In the genomic region with DNA sequence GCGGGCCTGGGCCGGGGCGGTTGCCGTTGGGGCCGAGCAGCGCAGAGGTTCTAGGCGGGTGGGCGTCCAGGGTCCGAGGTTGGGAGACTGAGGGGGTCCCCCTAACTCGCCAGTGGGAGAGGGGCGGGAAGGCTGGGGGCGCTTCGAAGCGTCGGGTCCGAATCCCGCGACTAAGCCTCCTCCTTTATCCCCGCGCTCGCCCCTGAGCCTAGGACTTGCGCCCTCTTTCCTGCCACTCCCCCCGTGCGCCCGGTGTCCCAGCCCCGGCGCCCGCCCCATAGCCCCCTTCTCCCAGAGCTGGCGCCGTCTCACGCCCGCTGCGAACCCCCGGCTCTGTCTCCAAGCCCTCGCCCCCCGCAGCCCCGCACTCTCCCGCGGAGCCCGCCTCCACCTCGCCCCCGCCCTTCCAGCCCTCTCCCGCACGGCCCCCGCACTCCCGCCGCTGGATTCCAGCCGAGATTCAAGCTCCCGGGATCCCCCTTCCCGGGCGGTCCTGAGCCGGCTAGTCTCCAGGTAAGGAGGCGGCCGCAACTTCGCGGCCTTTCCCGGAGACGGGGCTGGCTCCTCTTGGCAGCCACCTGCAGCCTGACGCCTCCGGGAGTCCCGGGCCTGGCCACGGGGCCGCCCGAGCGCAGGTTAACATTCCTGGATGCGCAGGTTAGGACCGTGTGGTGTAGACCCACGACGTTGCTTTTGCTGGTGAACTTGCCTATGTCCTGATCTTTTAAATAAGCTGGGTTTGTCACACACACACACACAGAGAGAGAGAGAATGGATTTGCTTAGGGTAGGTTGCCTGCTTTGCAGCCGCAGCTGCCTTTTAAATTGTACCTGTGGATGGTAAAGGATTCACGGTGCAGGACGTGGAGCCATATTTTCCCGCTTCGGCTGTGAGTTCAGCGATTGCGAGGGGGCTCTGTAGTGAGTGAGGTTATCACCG, we compare ENCODE assay signal across 8 cellular contexts. TPM values are rescaled to one million over a fixed set of nuclear protein-coding genes. Genes with fewer than 3 reads are reported as not detected.
DNase-seq lines count a peak whose midpoint lies in the region; ATAC-seq, FAIRE-seq and TF ChIP-seq lines count a peak whose summit lies in the region.

No MANE protein-coding gene starts in this region.

- no peaks in the 10 kb centered on the region for H3K36me3 Mint-ChIP-seq in activated T-cell treated with anti-CD3 and anti-CD28 coated beads, Interleukin-2, amount 50 U/mL, for 72 hours (ENCODE audit: insufficient read depth in 2 of 2)

- H3K27ac Mint-ChIP-seq in activated T-cell treated with anti-CD3 and anti-CD28 coated beads, Interleukin-2, amount 50 U/mL, for 72 hours: no peak overlapping the region

- FAIRE-seq in A549 (lab: Jason Lieb, UNC): no peak

- no peaks in the 10 kb centered on the region for H3K9me2 ChIP-seq in Loucy (replicated peaks; ENCODE audit: low read depth, low read length)

- POLR2A ChIA-PET in A549 (lab: Yijun Ruan, JAX): interaction anchor here (0.5 to 1.9 kb wide), 14 partner anchors 9 to 346 kb away, joined by 3 to 5 read pairs (median 3); no protein-coding TSS in a partner anchor

- 23% methylated on average over 34 of the region's 77 CpGs for WGBS in A549 (ENCODE audit: missing lambda C conversion rate)

- peaks cover 21% of the 10 kb centered on the region; the same call in 2 of the 3 replicates for H3K4me1 ChIP-seq in A549
- H3K4me1 ChIP-seq in Loucy (ENCODE audit: insufficient read depth, low read length, poor library complexity, severe bottlenecking): peaks cover 78% of the 10 kb centered on the region
- H3K4me1 ChIP-seq in neuron (ENCODE audit: insufficient read depth, low read length): peaks cover 41% of the 10 kb centered on the region

- H4K20me1 ChIP-seq in Loucy (ENCODE audit: insufficient read depth, low read length, poor library complexity, severe bottlenecking): peaks cover 13% of the 10 kb centered on the region

- H3K4me2 ChIP-seq in A549: peak overlapping the region; percentile 96
- peak overlapping the region; percentile 93 for H3K4me2 ChIP-seq in Loucy (ENCODE audit: low read depth, low read length, poor library complexity, severe bottlenecking)

- no peak for TF ChIP-seq POLR2A in A549 (IDR thresholded peaks at IDR 0.05; ENCODE audit: low read length)

- H3K27me3 Mint-ChIP-seq in activated T-cell treated with anti-CD3 and anti-CD28 coated beads, Interleukin-2, amount 50 U/mL, for 72 hours (ENCODE audit: low read depth): no peaks in the 10 kb centered on the region

- DNase-seq in A549 (ENCODE audit: low read depth in 1 of 2, low spot score in 1 of 2): peak in 1 of 2 experiments; percentile 31
- DNase-seq in activated T-cell treated with anti-CD3 and anti-CD28 coated beads, Interleukin-2, amount 50 U/mL, for 72 hours: peak; percentile 35 to 42
- peak in 1 of 2 donors; percentile 32 for DNase-seq in foreskin fibroblast

- peaks cover 0 to 1% of the 10 kb centered on the region in 2 donors for H3K9me3 Mint-ChIP-seq in activated T-cell treated with anti-CD3 and anti-CD28 coated beads, Interleukin-2, amount 50 U/mL, for 72 hours

- peak; percentile 60 for ATAC-seq in A549
- peak; percentile 3 for ATAC-seq in GM18498 (IDR thresholded peaks at IDR 0.05; ENCODE audit: unreplicated experiment)
- ATAC-seq in activated T-cell treated with anti-CD3 and anti-CD28 coated beads, Interleukin-2, amount 50 U/mL, for 72 hours (replicated peaks in 1 of 2): peak; percentile 10 to 23
- no peak for ATAC-seq in HG03520 (IDR thresholded peaks at IDR 0.05; ENCODE audit: unreplicated experiment)
- no peak for ATAC-seq in GM19324 (IDR thresholded peaks at IDR 0.05; ENCODE audit: low FRiP score, unreplicated experiment)

- H3K79me2 ChIP-seq in Loucy (ENCODE audit: insufficient read depth, low read length): peaks cover 49% of the 10 kb centered on the region

- TF ChIP-seq EP300 in A549 (IDR thresholded peaks at IDR 0.05): no peak

- peak overlapping the region; percentile 91 to 95 for H3K4me3 Mint-ChIP-seq in activated T-cell treated with anti-CD3 and anti-CD28 coated beads, Interleukin-2, amount 50 U/mL, for 72 hours

- peaks cover 57% of the 10 kb centered on the region for H3K4me1 Mint-ChIP-seq in activated T-cell treated with anti-CD3 and anti-CD28 coated beads, Interleukin-2, amount 50 U/mL, for 72 hours (ENCODE audit: low read depth)

- H3K9me3 ChIP-seq in A549 (no peaks in the 10 kb centered on the region), Loucy (ENCODE audit: insufficient read depth, low read depth, low read length) (no peaks in the 10 kb centered on the region), neuron (ENCODE audit: low read length) (no peaks in the 10 kb centered on the region)

- no peak for TF ChIP-seq RAD21 in A549 (conservative IDR thresholded peaks at IDR 0.05 in 1 of 2, IDR thresholded peaks at IDR 0.05 in 1 of 2)

- H3F3A ChIP-seq in Loucy (ENCODE audit: low read depth): no peaks in the 10 kb centered on the region

- peak overlapping the region; percentile 89 to 90 for H3K27ac ChIP-seq in A549

- H3K36me3 ChIP-seq in Loucy (ENCODE audit: insufficient read depth, low read length) (no peaks in the 10 kb centered on the region; the same call in 1 of the 2 replicates), neuron (ENCODE audit: insufficient read depth, low read length) (peaks cover 25% of the 10 kb centered on the region)

- H3K4me3 ChIP-seq in A549 (peak overlapping the region; percentile 90), Loucy (ENCODE audit: low read length, poor library complexity, severe bottlenecking) (peak overlapping the region; percentile 80), foreskin fibroblast (ENCODE audit: low read depth in 1 of 2, low read length in 2 of 2) (peak overlapping the region; percentile 71 to 77), neuron (ENCODE audit: low read length) (peak overlapping the region; percentile 64)

- TF ChIP-seq CTCF in A549 (IDR thresholded peaks at IDR 0.05) (no peak; the same call in 2 of the 3 replicates), Loucy (conservative IDR thresholded peaks at IDR 0.05; ENCODE audit: low read length) (no peak), foreskin fibroblast (IDR thresholded peaks at IDR 0.05; ENCODE audit: low read depth, low read length) (no peak)

- H2AFZ ChIP-seq in Loucy (ENCODE audit: low read length) (peak overlapping the region; percentile 64), neuron (ENCODE audit: low read depth, low read length) (peak overlapping the region; percentile 70)

- peak overlapping the region; percentile 89 for H3K9ac ChIP-seq in Loucy (ENCODE audit: low read depth, low read length, poor library complexity, severe bottlenecking)

- H3K27me3 ChIP-seq in Loucy (ENCODE audit: insufficient read depth, low read length, poor library complexity, severe bottlenecking) (no peaks in the 10 kb centered on the region), neuron (ENCODE audit: insufficient read depth, low read length) (no peaks in the 10 kb centered on the region)

- CTCF ChIA-PET in A549 (lab: Yijun Ruan, JAX): interaction anchor here (0.6 to 3.1 kb wide), 45 partner anchors 9 to 495 kb away, joined by 3 to 27 read pairs (median 4); no protein-coding TSS in a partner anchor

TF ChIP-seq in A549, 52 proteins besides CTCF, POLR2A, EP300 and RAD21 (continues in another document):
- TF ChIP-seq KDM1A (IDR thresholded peaks at IDR 0.05; ENCODE audit: low read depth) (no peak), TP53 (CRISPR knock-in tag; IDR thresholded peaks at IDR 0.05) (no peak), EHF (CRISPR knock-in tag; IDR thresholded peaks at IDR 0.05) (no peak), RARB (CRISPR knock-in tag; IDR thresholded peaks at IDR 0.05) (no peak), HEYL (CRISPR knock-in tag; IDR thresholded peaks at IDR 0.05) (no peak), EHMT2 (IDR thresholded peaks at IDR 0.05; ENCODE audit: low read depth) (no peak), MAZ (IDR thresholded peaks at IDR 0.05; ENCODE audit: borderline replicate concordance, low read depth, low read length) (no peak), CEBPB (IDR thresholded peaks at IDR 0.05) (no peak), BHLHE40 (IDR thresholded peaks at IDR 0.05; ENCODE audit: low read depth, low read length) (no peak)
- TF ChIP-seq, protein P1, sequence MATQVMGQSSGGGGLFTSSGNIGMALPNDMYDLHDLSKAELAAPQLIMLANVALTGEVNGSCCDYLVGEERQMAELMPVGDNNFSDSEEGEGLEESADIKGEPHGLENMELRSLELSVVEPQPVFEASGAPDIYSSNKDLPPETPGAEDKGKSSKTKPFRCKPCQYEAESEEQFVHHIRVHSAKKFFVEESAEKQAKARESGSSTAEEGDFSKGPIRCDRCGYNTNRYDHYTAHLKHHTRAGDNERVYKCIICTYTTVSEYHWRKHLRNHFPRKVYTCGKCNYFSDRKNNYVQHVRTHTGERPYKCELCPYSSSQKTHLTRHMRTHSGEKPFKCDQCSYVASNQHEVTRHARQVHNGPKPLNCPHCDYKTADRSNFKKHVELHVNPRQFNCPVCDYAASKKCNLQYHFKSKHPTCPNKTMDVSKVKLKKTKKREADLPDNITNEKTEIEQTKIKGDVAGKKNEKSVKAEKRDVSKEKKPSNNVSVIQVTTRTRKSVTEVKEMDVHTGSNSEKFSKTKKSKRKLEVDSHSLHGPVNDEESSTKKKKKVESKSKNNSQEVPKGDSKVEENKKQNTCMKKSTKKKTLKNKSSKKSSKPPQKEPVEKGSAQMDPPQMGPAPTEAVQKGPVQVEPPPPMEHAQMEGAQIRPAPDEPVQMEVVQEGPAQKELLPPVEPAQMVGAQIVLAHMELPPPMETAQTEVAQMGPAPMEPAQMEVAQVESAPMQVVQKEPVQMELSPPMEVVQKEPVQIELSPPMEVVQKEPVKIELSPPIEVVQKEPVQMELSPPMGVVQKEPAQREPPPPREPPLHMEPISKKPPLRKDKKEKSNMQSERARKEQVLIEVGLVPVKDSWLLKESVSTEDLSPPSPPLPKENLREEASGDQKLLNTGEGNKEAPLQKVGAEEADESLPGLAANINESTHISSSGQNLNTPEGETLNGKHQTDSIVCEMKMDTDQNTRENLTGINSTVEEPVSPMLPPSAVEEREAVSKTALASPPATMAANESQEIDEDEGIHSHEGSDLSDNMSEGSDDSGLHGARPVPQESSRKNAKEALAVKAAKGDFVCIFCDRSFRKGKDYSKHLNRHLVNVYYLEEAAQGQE (IDR thresholded peaks at IDR 0.05): no peak
- TF ChIP-seq, protein P2, sequence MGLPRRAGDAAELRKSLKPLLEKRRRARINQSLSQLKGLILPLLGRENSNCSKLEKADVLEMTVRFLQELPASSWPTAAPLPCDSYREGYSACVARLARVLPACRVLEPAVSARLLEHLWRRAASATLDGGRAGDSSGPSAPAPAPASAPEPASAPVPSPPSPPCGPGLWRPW (IDR thresholded peaks at IDR 0.05): no peak

RNA-seq across cellular contexts. Expression of a gene that starts 0.6 kb away (rescaled TPM):
- polyA plus RNA-seq in A549 (2011; rRNA removed) (11.7 and 12.1 TPM in 2 replicates), A549 (2017; fragmentation: RNase III; extraction: RNeasy Plus Mini Kit Qiagen cat#74134 plus additional on column Dnase treatment) (5.4 to 8.0 TPM (median 7.1 TPM) in 3 replicates)
- 5.5 and 7.1 TPM in 2 replicates for polyA plus RNA-seq in A549 (2012; cell fraction: cytosol; rRNA removed)
- polyA plus RNA-seq in A549 (2012; cell fraction: nucleus; rRNA removed): 8.1 and 10.6 TPM in 2 replicates
- 16.3 and 17.7 TPM in 2 replicates for polyA minus RNA-seq in A549 (2011; rRNA and poly(A)+ RNA removed)
- 10 to 100 TPM; 13.2 to 14.3 TPM for total RNA-seq in activated T-cell treated with anti-CD3 and anti-CD28 coated beads, Interleukin-2, amount 50 U/mL, for 72 hours

Comparison
In these comparisons a context has a peak if more than half of its experiments do, and no peak if none do; other contexts are left out.
1. ATAC-seq: peak in A549 (2 of 2), GM18498 (single experiment) and activated T-cell treated with anti-CD3 and anti-CD28 coated beads, Interleukin-2, amount 50 U/mL, for 72 hours (2 of 2); none in HG03520 (single experiment) and GM19324 (single experiment).
2. Peak in every context shown above with its lines, with median percentiles within 50 percentile points of each other: H3K4me3 ChIP-seq.